8 cellular contexts compared by ENCODE assay signal in the genomic region with DNA sequence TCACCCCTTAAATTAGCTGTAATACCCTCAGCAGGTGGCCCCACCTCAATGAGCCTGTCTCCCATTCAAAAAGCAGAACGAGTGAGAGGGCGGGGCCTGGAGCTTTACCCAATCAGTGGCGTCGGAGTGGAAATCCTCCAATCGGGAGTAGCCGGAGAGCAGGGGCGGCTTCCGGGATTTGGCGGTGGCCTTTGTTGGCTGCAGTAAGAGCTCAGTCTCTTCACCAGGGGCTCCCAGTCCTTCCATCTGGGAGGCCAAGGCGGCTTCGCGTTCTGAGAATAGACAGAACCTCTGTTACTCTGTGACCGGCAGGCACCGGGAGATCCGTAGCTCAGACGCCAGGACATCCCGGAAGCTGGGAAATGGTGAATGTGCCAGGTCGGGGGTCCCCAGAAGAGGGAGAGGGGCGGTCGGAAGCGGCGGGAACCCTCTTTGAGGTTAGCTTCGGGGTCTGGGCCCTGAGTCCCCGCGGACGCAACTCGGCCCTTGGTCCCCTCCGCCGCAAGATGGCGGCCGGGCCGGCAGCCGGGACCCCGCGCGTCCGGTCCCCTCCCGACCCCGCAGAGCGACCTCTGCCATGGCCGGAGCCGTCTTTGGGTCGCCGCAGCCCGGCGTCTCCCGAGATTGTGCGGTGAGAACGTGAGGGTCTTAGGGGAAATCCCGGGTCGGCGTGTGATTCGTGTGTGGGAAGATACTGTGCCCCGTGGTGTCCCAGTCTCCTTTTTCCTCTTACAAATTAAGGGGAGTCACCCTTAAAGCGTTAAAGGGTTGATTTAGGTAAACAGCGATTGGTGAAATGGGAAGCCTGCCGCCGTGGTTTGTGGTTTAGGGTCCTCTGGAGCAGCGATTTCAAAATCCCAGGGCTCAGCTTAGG.
A peak's percentile ranks its signal among the peaks of the same experiment; 100 is the strongest.
DNase-seq lines count a peak whose midpoint lies in the region; ATAC-seq, FAIRE-seq and TF ChIP-seq lines count a peak whose summit lies in the region.

No MANE protein-coding gene starts in this region.

- H2AK5ac ChIP-seq in trophoblast cell (ENCODE audit: low read length): peak overlapping the region; percentile 87

- 0 to 1% (median 0%) methylated on average over 49 to 59 of the region's 59 CpGs for WGBS in adipose tissue, 3 donors
- 0 to 1% (median 0%) methylated on average over 33 to 59 of the region's 59 CpGs for WGBS in heart left ventricle, 4 donors
- WGBS in trophoblast cell (ENCODE audit: extremely low coverage, insufficient coverage, insufficient read length): no CpG with 5 or more reads among the region's 59 CpGs

- H3K23ac ChIP-seq in trophoblast cell (ENCODE audit: low read length): no peak overlapping the region

- peak; percentile 92 for FAIRE-seq in GM12891 (lab: Jason Lieb, UNC)

- peaks cover 6% of the 10 kb centered on the region for H3K79me1 ChIP-seq in trophoblast cell (ENCODE audit: low read length)

- TF ChIP-seq POLR2A in GM12891 (IDR thresholded peaks at IDR 0.05; ENCODE audit: low read depth, low read length): peak; percentile 98
- peak; percentile 75 to 93 for TF ChIP-seq POLR2A in heart left ventricle (IDR thresholded peaks at IDR 0.05)

- H3K9me3 Mint-ChIP-seq in type B pancreatic cell: peaks cover 10% of the 10 kb centered on the region

- peak overlapping the region; percentile 96 for H4K91ac ChIP-seq in trophoblast cell (ENCODE audit: low read depth, low read length)

- no peak overlapping the region for H2BK12ac ChIP-seq in trophoblast cell (ENCODE audit: low read length)

- peak; percentile 91 for ATAC-seq in HG02763 (IDR thresholded peaks at IDR 0.05; ENCODE audit: unreplicated experiment)
- peak; percentile 94 to 98 (median 96) for ATAC-seq in heart left ventricle

- peak overlapping the region; percentile 96 for H3K9ac ChIP-seq in trophoblast cell (ENCODE audit: low read length)

- H3K36me3 ChIP-seq in heart left ventricle (peaks cover 0 to 9% (median 0%) of the 10 kb centered on the region in 9 donors), trophoblast cell (ENCODE audit: control insufficient read depth in 1 of 2, insufficient read depth in 2 of 2, low read length in 2 of 2) (peaks cover 18 to 19% of the 10 kb centered on the region in 2 experiments)

- H3K4me3 ChIP-seq in heart left ventricle: peak overlapping the region; percentile 75 to 100 (median 88)
- peak overlapping the region; percentile 81 for H3K4me3 ChIP-seq in trophoblast cell (ENCODE audit: low read depth, low read length)

- H3K4me3 Mint-ChIP-seq in type B pancreatic cell: peak overlapping the region; percentile 100

- H3K18ac ChIP-seq in trophoblast cell (ENCODE audit: low read length): peak overlapping the region; percentile 57

- H3K4me2 ChIP-seq in trophoblast cell (ENCODE audit: low read length): peak overlapping the region; percentile 80

- peak overlapping the region; percentile 87 for H2BK120ac ChIP-seq in trophoblast cell (ENCODE audit: insufficient read depth, low read length, poor library complexity)

- H3K14ac ChIP-seq in trophoblast cell (ENCODE audit: low read length): peak overlapping the region; percentile 95

- TF ChIP-seq CTCF in heart left ventricle (IDR thresholded peaks at IDR 0.05) (peak in 1 of 12 donors; percentile 7), type B pancreatic cell (conservative IDR thresholded peaks at IDR 0.05) (no peak)

- peaks cover 6% of the 10 kb centered on the region for H3K79me2 ChIP-seq in trophoblast cell (ENCODE audit: control insufficient read depth, insufficient read depth, low read length, poor library complexity)

- H3K27ac ChIP-seq in adipose tissue (ENCODE audit: low read depth, low read length) (peak overlapping the region; percentile 93), heart left ventricle (peak overlapping the region; percentile 82 to 99 (median 96)), trophoblast cell (ENCODE audit: low read depth, low read length) (peak overlapping the region; percentile 95)

- intact Hi-C loops in heart left ventricle (cut with DNase I): loop anchor here in 8 of 10 donors (5.0 to 10.0 kb wide), 6 partner anchors 151 to 249 kb away; a partner anchor contains a TSS

- peaks cover 0 to 26% (median 15%) of the 10 kb centered on the region in 12 donors for H3K4me1 ChIP-seq in heart left ventricle
- peaks cover 9 to 11% of the 10 kb centered on the region in 2 experiments for H3K4me1 ChIP-seq in trophoblast cell (ENCODE audit: control insufficient read depth in 1 of 2, insufficient read depth in 2 of 2, low read length in 2 of 2)

- peaks cover 30% of the 10 kb centered on the region for H3K36me3 Mint-ChIP-seq in type B pancreatic cell

- no peaks in the 10 kb centered on the region for H3K27me3 Mint-ChIP-seq in type B pancreatic cell

- H3K4ac ChIP-seq in trophoblast cell (ENCODE audit: low read depth, low read length): peak overlapping the region; percentile 74

- H3K9me3 ChIP-seq in heart left ventricle: no peaks in the 10 kb centered on the region
- no peaks in the 10 kb centered on the region for H3K9me3 ChIP-seq in trophoblast cell (ENCODE audit: insufficient read depth, low read depth, low read length)

- peak overlapping the region; percentile 99 for H3K27ac Mint-ChIP-seq in type B pancreatic cell

- peak overlapping the region; percentile 93 for H4K8ac ChIP-seq in trophoblast cell (ENCODE audit: low read depth, low read length)

- peak overlapping the region; percentile 91 for H2BK5ac ChIP-seq in trophoblast cell (ENCODE audit: low read depth, low read length, poor library complexity)

- H3K27me3 ChIP-seq in heart left ventricle (no peaks in the 10 kb centered on the region), trophoblast cell (ENCODE audit: insufficient read depth, low read length) (no peaks in the 10 kb centered on the region)

- peak overlapping the region; percentile 89 for H2AFZ ChIP-seq in trophoblast cell (ENCODE audit: insufficient read depth, low read length, poor library complexity)

- peaks cover 23% of the 10 kb centered on the region for H3K4me1 Mint-ChIP-seq in type B pancreatic cell (ENCODE audit: unreplicated experiment)

- peak; percentile 89 for DNase-seq in GM12891 (ENCODE audit: insufficient read length, low spot score)
- DNase-seq in NCI-H1417 (lab: John Stamatoyannopoulos, UW): peak; percentile 88 to 98 (median 94)
- DNase-seq in SW480 (ENCODE audit: low spot score): peak; percentile 91
- peak; percentile 93 to 96 (median 94) for DNase-seq in heart left ventricle
- peak; percentile 95 to 96 for DNase-seq in trophoblast cell
- DNase-seq in type B pancreatic cell (ENCODE audit: extremely low spot score, unreplicated experiment): peak; percentile 91

- peak overlapping the region; percentile 93 for H4K12ac ChIP-seq in trophoblast cell (ENCODE audit: low read depth, low read length)

TF ChIP-seq in GM12891, 5 proteins besides CTCF, POLR2A, EP300 and RAD21:
- peak; percentile 97 for TF ChIP-seq POLR2AphosphoS5 (IDR thresholded peaks at IDR 0.05; ENCODE audit: low read depth, low read length)
- no peak for TF ChIP-seq SPI1 (IDR thresholded peaks at IDR 0.05; ENCODE audit: low read depth, low read length)
- TF ChIP-seq TAF1 (IDR thresholded peaks at IDR 0.05; ENCODE audit: low read depth, low read length): peak; percentile 96

Comparison
In these comparisons a context has a peak if more than half of its experiments do, and no peak if none do; other contexts are left out.
1. Peak in every context shown above with its lines: DNase-seq, ATAC-seq, H3K4me3 ChIP-seq and H3K27ac ChIP-seq.